ENCODE assay signal across 1 cellular context in genomic region chr5:10702911-10703491, GRCh38.
TF ChIP-seq lines count a peak whose summit lies in the region.

No MANE protein-coding gene starts in this region.

TF ChIP-seq in K562, 482 proteins besides CTCF, POLR2A, EP300 and RAD21 (continued from another document and continues in another):
- TF ChIP-seq VEZF1 (CRISPR knock-in tag; IDR thresholded peaks at IDR 0.05) (no peak; the same call in none of the 2 replicates), TFAP4 (CRISPR knock-in tag; IDR thresholded peaks at IDR 0.05; ENCODE audit: borderline replicate concordance) (peak; percentile 63; the same call in 1 of the 2 replicates), NR0B1 (IDR thresholded peaks at IDR 0.05; ENCODE audit: partially characterized antibody) (no peak), CREB1 (IDR thresholded peaks at IDR 0.05) (0 out of 2 replicates have a peak, but pooled peaks have one; percentile 33), CREB1 (CRISPR knock-in tag; IDR thresholded peaks at IDR 0.05) (no peak), TAL1 (IDR thresholded peaks at IDR 0.05) (peak; percentile 89), SP2 (IDR thresholded peaks at IDR 0.05; ENCODE audit: extremely low read depth, low read depth, low read length, poor library complexity, severe bottlenecking) (no peak), ZNF212 (CRISPR knock-in tag; IDR thresholded peaks at IDR 0.05) (no peak), ZBTB5 (IDR thresholded peaks at IDR 0.05) (no peak), ZNF830 (CRISPR knock-in tag; IDR thresholded peaks at IDR 0.05) (no peak), BHLHE40 (IDR thresholded peaks at IDR 0.05; ENCODE audit: low read length) (peak; percentile 46), KAT8 (IDR thresholded peaks at IDR 0.05; ENCODE audit: low read depth) (no peak), FOXP1 (CRISPR knock-in tag; IDR thresholded peaks at IDR 0.05) (no peak), ZNF354B (CRISPR knock-in tag; IDR thresholded peaks at IDR 0.05) (no peak), RBBP5 (IDR thresholded peaks at IDR 0.05; ENCODE audit: borderline replicate concordance, insufficient read depth, low read length, poor library complexity, severe bottlenecking) (no peak), SUPT5H (IDR thresholded peaks at IDR 0.05) (no peak), ZNF277 (CRISPR knock-in tag; IDR thresholded peaks at IDR 0.05; ENCODE audit: borderline replicate concordance) (no peak), ZNF655 (CRISPR knock-in tag; IDR thresholded peaks at IDR 0.05) (no peak), ZNF75A (CRISPR knock-in tag; IDR thresholded peaks at IDR 0.05) (no peak), U2AF2 (optimal IDR thresholded peaks at IDR 0.05; ENCODE audit: low read depth, low read length) (no peak), ZNF592 (IDR thresholded peaks at IDR 0.05) (peak; percentile 81), MIER1 (IDR thresholded peaks at IDR 0.05; ENCODE audit: low read depth) (no peak; the same call in 1 of the 2 replicates), ESRRB (CRISPR knock-in tag; IDR thresholded peaks at IDR 0.05; ENCODE audit: borderline replicate concordance) (no peak), CTBP1 (IDR thresholded peaks at IDR 0.05; ENCODE audit: borderline replicate concordance) (peak; percentile 94), YBX1 (IDR thresholded peaks at IDR 0.05) (no peak), MBD1 (CRISPR knock-in tag; IDR thresholded peaks at IDR 0.05) (no peak), PHF8 (IDR thresholded peaks at IDR 0.05; ENCODE audit: borderline replicate concordance, low read length) (no peak), TCF7L2 (IDR thresholded peaks at IDR 0.05; ENCODE audit: low read depth, low read length) (0 out of 2 replicates have a peak, but pooled peaks have one; percentile 55), NRF1 (conservative IDR thresholded peaks at IDR 0.05 in 1 of 2, IDR thresholded peaks at IDR 0.05 in 1 of 2) (peak; percentile 77 to 79), GTF2F1 (IDR thresholded peaks at IDR 0.05; ENCODE audit: low read depth, low read length) (no peak), ZNF57 (CRISPR knock-in tag; IDR thresholded peaks at IDR 0.05) (no peak), ZC3H11A (IDR thresholded peaks at IDR 0.05; ENCODE audit: low read depth, low read length) (no peak), THAP12 (CRISPR knock-in tag; IDR thresholded peaks at IDR 0.05) (no peak), NFE2 (IDR thresholded peaks at IDR 0.05; ENCODE audit: low read depth) (no peak; the same call in none of the 2 replicates), HDAC2 (IDR thresholded peaks at IDR 0.05) (peak; percentile 83; the same call in 1 of the 2 replicates), KDM1A (IDR thresholded peaks at IDR 0.05) (peak; percentile 64 to 81), ZC3H4 (CRISPR knock-in tag; IDR thresholded peaks at IDR 0.05; ENCODE audit: borderline replicate concordance) (no peak), ZNF740 (CRISPR knock-in tag; IDR thresholded peaks at IDR 0.05) (0 out of 2 replicates have a peak, but pooled peaks have one; percentile 56), ZNF740 (tag; IDR thresholded peaks at IDR 0.05) (no peak; a peak in 1 of 4 replicates), FOXJ2 (tag; IDR thresholded peaks at IDR 0.05) (no peak), TAF1 (IDR thresholded peaks at IDR 0.05; ENCODE audit: control insufficient read depth, extremely low read depth, insufficient read depth, low read length, severe bottlenecking) (peak; percentile 42), ZC3H8 (IDR thresholded peaks at IDR 0.05) (no peak)
